ENCODE assay signal across 31 cellular contexts in genomic region chr5:36027711-36028110, GRCh38. TPM values are rescaled to one million over a fixed set of nuclear protein-coding genes. Genes with fewer than 3 reads are reported as not detected.
"Had no signal": no experiment of that assay in that cellular context is flagged by ENCODE, and none has a peak within 500 bp of the region (broad histone marks: within the 10 kb centered on the region; RNA-seq: fewer than 3 reads in every experiment).

No MANE protein-coding gene starts in this region.

- H3K4me1 Mint-ChIP-seq: stimulated activated effector memory CD8-positive, alpha-beta T cell treated with anti-CD3 and anti-CD28 coated beads, Interleukin-12 subunit alpha, Interleukin-12 subunit beta, amount 100 ng/mL, for 72 hours; stimulated activated memory B cell treated with anti-CD40 and anti-IgM and Interleukin-4, amounts not matched to agents 10 μg/mL and 1 μg/mL and 100 μg/mL, for 72 hours; stimulated activated naive B cell treated with anti-CD40 and anti-IgM and Interleukin-4, amounts not matched to agents 10 μg/mL and 1 μg/mL and 100 μg/mL, for 72 hours; stimulated activated naive CD8-positive, alpha-beta T cell treated with anti-CD3 and anti-CD28 coated beads, Interleukin-15, amount 100 ng/mL, for 72 hours had no signal

- H3K36me3 ChIP-seq: stomach, suprapubic skin, thoracic aorta, thyroid gland, tibial artery, tibial nerve, transverse colon, upper lobe of left lung, upper lobe of right lung, uterus, vagina had no signal

- H3K36me3 Mint-ChIP-seq: stimulated activated effector memory CD8-positive, alpha-beta T cell treated with anti-CD3 and anti-CD28 coated beads, Interleukin-12 subunit alpha, Interleukin-12 subunit beta, amount 100 ng/mL, for 72 hours; stimulated activated memory B cell treated with anti-CD40 and anti-IgM and Interleukin-4, amounts not matched to agents 10 μg/mL and 1 μg/mL and 100 μg/mL, for 72 hours; stimulated activated naive B cell treated with anti-CD40 and anti-IgM and Interleukin-4, amounts not matched to agents 10 μg/mL and 1 μg/mL and 100 μg/mL, for 72 hours; type B pancreatic cell had no signal

- H3K27ac ChIP-seq: stomach, suprapubic skin, testis, thoracic aorta, thyroid gland, tibial artery, tibial nerve, transverse colon, upper lobe of left lung, upper lobe of right lung, uterus, vagina had no signal

- H3K27me3 ChIP-seq: stomach, suprapubic skin, testis, thyroid gland, tibial artery, tibial nerve, transverse colon, upper lobe of left lung, upper lobe of right lung, uterus, vagina had no signal

- H3K4me3 Mint-ChIP-seq: stimulated activated effector memory CD8-positive, alpha-beta T cell treated with anti-CD3 and anti-CD28 coated beads, Interleukin-12 subunit alpha, Interleukin-12 subunit beta, amount 100 ng/mL, for 72 hours; stimulated activated memory B cell treated with anti-CD40 and anti-IgM and Interleukin-4, amounts not matched to agents 10 μg/mL and 1 μg/mL and 100 μg/mL, for 72 hours; stimulated activated naive B cell treated with anti-CD40 and anti-IgM and Interleukin-4, amounts not matched to agents 10 μg/mL and 1 μg/mL and 100 μg/mL, for 72 hours; stimulated activated naive CD8-positive, alpha-beta T cell treated with anti-CD3 and anti-CD28 coated beads, Interleukin-15, amount 100 ng/mL, for 72 hours; stimulated activated naive CD8-positive, alpha-beta T cell treated with anti-CD3 and anti-CD28 coated beads, Interleukin-15, Interleukin-2, amounts not matched to agents 100 ng/mL and 50 ng/mL, for 24 hours; type B pancreatic cell had no signal

- H3K4me3 ChIP-seq: stomach, suprapubic skin, testis, thoracic aorta, thyroid gland, tibial artery, tibial nerve, transverse colon, upper lobe of left lung, upper lobe of right lung, uterus, vagina had no signal

- H3K27me3 Mint-ChIP-seq: stimulated activated naive B cell treated with anti-CD40 and anti-IgM and Interleukin-4, amounts not matched to agents 10 μg/mL and 1 μg/mL and 100 μg/mL, for 72 hours had no signal

- H3K27ac Mint-ChIP-seq: stimulated activated effector memory CD8-positive, alpha-beta T cell treated with anti-CD3 and anti-CD28 coated beads, Interleukin-12 subunit alpha, Interleukin-12 subunit beta, amount 100 ng/mL, for 72 hours; stimulated activated memory B cell treated with anti-CD40 and anti-IgM and Interleukin-4, amounts not matched to agents 10 μg/mL and 1 μg/mL and 100 μg/mL, for 72 hours; stimulated activated naive B cell treated with anti-CD40 and anti-IgM and Interleukin-4, amounts not matched to agents 10 μg/mL and 1 μg/mL and 100 μg/mL, for 72 hours; stimulated activated naive CD8-positive, alpha-beta T cell treated with anti-CD3 and anti-CD28 coated beads, Interleukin-15, amount 100 ng/mL, for 72 hours; stimulated activated naive CD8-positive, alpha-beta T cell treated with anti-CD3 and anti-CD28 coated beads, Interleukin-15, Interleukin-2, amounts not matched to agents 100 ng/mL and 50 ng/mL, for 24 hours; type B pancreatic cell had no signal

- H3K4me1 ChIP-seq: stomach, suprapubic skin, testis, thyroid gland, tibial artery, tibial nerve, transverse colon, upper lobe of left lung, upper lobe of right lung, uterus, vagina had no signal

- ATAC-seq: stimulated activated effector memory CD8-positive, alpha-beta T cell treated with anti-CD3 and anti-CD28 coated beads, Interleukin-12 subunit alpha, Interleukin-12 subunit beta, amount 100 ng/mL, for 72 hours; stimulated activated memory B cell treated with anti-CD40 and anti-IgM and Interleukin-4, amounts not matched to agents 10 μg/mL and 1 μg/mL and 100 μg/mL, for 72 hours; stimulated activated naive B cell treated with anti-CD40 and anti-IgM and Interleukin-4, amounts not matched to agents 10 μg/mL and 1 μg/mL and 100 μg/mL, for 72 hours; stimulated activated naive CD8-positive, alpha-beta T cell treated with anti-CD3 and anti-CD28 coated beads, Interleukin-15, amount 100 ng/mL, for 72 hours; stimulated activated naive CD8-positive, alpha-beta T cell treated with anti-CD3 and anti-CD28 coated beads, Interleukin-15, Interleukin-2, amounts not matched to agents 100 U/mL and 50 U/mL, for 24 hours; upper lobe of right lung had no signal

- H3K9me3 Mint-ChIP-seq: type B pancreatic cell had no signal

- H3K9me3 ChIP-seq: stomach, suprapubic skin, testis, thoracic aorta, thyroid gland, transverse colon, upper lobe of left lung, upper lobe of right lung, uterus, vagina had no signal

- DNase-seq: stimulated activated CD4-positive, alpha-beta T cell treated with anti-CD3 and anti-CD28 coated beads, Interleukin-2, amount 100 ng/mL, for 48 hours; stimulated activated CD4-positive, alpha-beta T cell treated with anti-CD3 and anti-CD28 coated beads, Interleukin-4, amount 100 ng/mL, for 1 hour; stimulated activated CD4-positive, alpha-beta T cell treated with anti-CD3 and anti-CD28 coated beads, Interleukin-4, amount 100 ng/mL, for 24 hours; stimulated activated CD4-positive, alpha-beta T cell treated with anti-CD3 and anti-CD28 coated beads, Interleukin-4, amount 100 ng/mL, for 4 hours; stimulated activated CD8-positive, alpha-beta memory T cell treated with anti-CD3 and anti-CD28 coated beads, Interleukin-4, amount 100 ng/mL, for 48 hours; stimulated activated naive B cell treated with anti-CD40 and anti-IgM and Interleukin-4, amounts not matched to agents 10 μg/mL and 1 μg/mL and 100 μg/mL, for 72 hours; stimulated activated naive CD4-positive, alpha-beta T cell; stimulated activated naive CD4-positive, alpha-beta T cell treated with Interleukin-2 at 50 U/mL for 16 hours; stimulated activated naive CD8-positive, alpha-beta T cell treated with anti-CD3 and anti-CD28 coated beads, Interleukin-15, amount 100 ng/mL, for 72 hours; stimulated activated naive CD8-positive, alpha-beta T cell treated with anti-CD3 and anti-CD28 coated beads, Interleukin-15, Interleukin-2, amounts not matched to agents 100 U/mL and 50 U/mL, for 24 hours; stomach; substantia nigra; testis; thyroid gland; tibial artery; transverse colon; trophoblast cell; upper lobe of right lung; uterus had no signal

RNA-seq across cellular contexts. Expression of gene UGT3A1, which starts 36.5 kb away (rescaled TPM):
- total RNA-seq: subcutaneous adipose tissue, temporal lobe, thoracic aorta, thyroid gland, tibial nerve, transverse colon, upper lobe of left lung, upper lobe of right lung, ureter, uterus, vagina had no signal

RNA-seq across cellular contexts. Expression of gene UGT3A2, which starts 39.0 kb away (rescaled TPM):
- total RNA-seq: stomach, subcutaneous adipose tissue, temporal lobe, thoracic aorta, thyroid gland, tibial nerve, upper lobe of left lung, upper lobe of right lung, uterus, vagina had no signal
